Comparison of ENCODE assay signal across 1 cellular context in genomic region chr20:51541189-51542032, GRCh38.
TF ChIP-seq lines count a peak whose summit lies in the region.

No MANE protein-coding gene starts in this region.

TF ChIP-seq in K562, 482 proteins besides CTCF, POLR2A, EP300 and RAD21 (continued from another document and continues in another):
- TF ChIP-seq CLOCK (CRISPR knock-in tag; IDR thresholded peaks at IDR 0.05; ENCODE audit: borderline replicate concordance) (no peak), STAG1 (CRISPR knock-in tag; IDR thresholded peaks at IDR 0.05; ENCODE audit: borderline replicate concordance) (no peak), ZNF436 (CRISPR knock-in tag; IDR thresholded peaks at IDR 0.05) (no peak), NFIX (CRISPR knock-in tag; IDR thresholded peaks at IDR 0.05; ENCODE audit: low read depth) (no peak), MCM5 (IDR thresholded peaks at IDR 0.05; ENCODE audit: low read depth) (no peak), YBX1 (IDR thresholded peaks at IDR 0.05) (no peak), ZNF274 (IDR thresholded peaks at IDR 0.05; ENCODE audit: borderline replicate concordance, low read depth, low read length) (no peak), SP1 (CRISPR knock-in tag; IDR thresholded peaks at IDR 0.05) (no peak), IRF9 (tag; IDR thresholded peaks at IDR 0.05) (no peak), MCM7 (IDR thresholded peaks at IDR 0.05) (no peak), POLR2G (IDR thresholded peaks at IDR 0.05; ENCODE audit: low read depth, low read length) (0 out of 2 replicates have a peak, but pooled peaks have one; percentile 35), ZNF140 (CRISPR knock-in tag; IDR thresholded peaks at IDR 0.05) (no peak), ZNF830 (CRISPR knock-in tag; IDR thresholded peaks at IDR 0.05) (no peak), ZNF165 (CRISPR knock-in tag; IDR thresholded peaks at IDR 0.05; ENCODE audit: borderline replicate concordance) (no peak), HOXB6 (CRISPR knock-in tag; IDR thresholded peaks at IDR 0.05; ENCODE audit: borderline replicate concordance) (no peak), TCF3 (CRISPR knock-in tag; IDR thresholded peaks at IDR 0.05) (peak; percentile 40), ZNF263 (CRISPR knock-in tag; IDR thresholded peaks at IDR 0.05; ENCODE audit: borderline replicate concordance) (peak; percentile 94), ZNF174 (CRISPR knock-in tag; IDR thresholded peaks at IDR 0.05) (no peak), PKNOX1 (IDR thresholded peaks at IDR 0.05) (peak; percentile 77), CREB5 (CRISPR knock-in tag; IDR thresholded peaks at IDR 0.05) (no peak), MAX (CRISPR knock-in tag; IDR thresholded peaks at IDR 0.05) (peak; percentile 71), ZFP91 (CRISPR knock-in tag; IDR thresholded peaks at IDR 0.05) (no peak), ZNF280B (CRISPR knock-in tag; IDR thresholded peaks at IDR 0.05) (no peak), RB1 (IDR thresholded peaks at IDR 0.05; ENCODE audit: low read depth) (0 out of 2 replicates have a peak, but pooled peaks have one; percentile 14), ZNF766 (CRISPR knock-in tag; conservative IDR thresholded peaks at IDR 0.05) (no peak), MYBL2 (IDR thresholded peaks at IDR 0.05; ENCODE audit: low read depth) (no peak), MYBL2 (CRISPR knock-in tag; IDR thresholded peaks at IDR 0.05; ENCODE audit: borderline replicate concordance) (no peak), FOXO4 (CRISPR knock-in tag; IDR thresholded peaks at IDR 0.05) (no peak), MIER1 (IDR thresholded peaks at IDR 0.05; ENCODE audit: low read depth) (no peak), ZMIZ1 (IDR thresholded peaks at IDR 0.05; ENCODE audit: low read depth in 2 of 2, low read length in 2 of 2) (0 out of 4 replicates have a peak, but pooled peaks of 1 of the 2 experiments have one; percentile 12), SMAD3 (CRISPR knock-in tag; conservative IDR thresholded peaks at IDR 0.05) (no peak), USF2 (CRISPR knock-in tag; IDR thresholded peaks at IDR 0.05) (peak; percentile 55; the same call in 1 of the 2 replicates), RBBP5 (IDR thresholded peaks at IDR 0.05; ENCODE audit: borderline replicate concordance, insufficient read depth, low read length, poor library complexity, severe bottlenecking) (no peak), SRSF3 (IDR thresholded peaks at IDR 0.05; ENCODE audit: insufficient read depth, low read length) (no peak), NCOA6 (IDR thresholded peaks at IDR 0.05) (no peak), KDM2B (CRISPR knock-in tag; IDR thresholded peaks at IDR 0.05) (no peak), ZBED1 (IDR thresholded peaks at IDR 0.05) (no peak), CBX2 (IDR thresholded peaks at IDR 0.05; ENCODE audit: insufficient read depth, low read length, poor library complexity, severe bottlenecking) (no peak), DIDO1 (tag; IDR thresholded peaks at IDR 0.05; ENCODE audit: low read depth) (no peak), ZBTB11 (CRISPR knock-in tag; IDR thresholded peaks at IDR 0.05) (no peak), ZNF184 (CRISPR knock-in tag; IDR thresholded peaks at IDR 0.05) (no peak), ZNF197 (CRISPR knock-in tag; IDR thresholded peaks at IDR 0.05; ENCODE audit: low read depth) (no peak), LARP7 (IDR thresholded peaks at IDR 0.05) (no peak), PREB (CRISPR knock-in tag; IDR thresholded peaks at IDR 0.05) (no peak)
